ENCODE assay signal across 2 cellular contexts in genomic region chr19:37452500-37453245, GRCh38.
TF ChIP-seq lines count a peak whose summit lies in the region.

No MANE protein-coding gene starts in this region.

TF ChIP-seq in SK-N-SH treated with all-trans-retinoic acid at 6 μM for 48 hours, 23 proteins besides CTCF, POLR2A, EP300 and RAD21 (continued from another document):
- TF ChIP-seq TSHZ2 (CRISPR knock-in tag; IDR thresholded peaks at IDR 0.05) = no peak
- TF ChIP-seq PATZ1 (CRISPR knock-in tag; IDR thresholded peaks at IDR 0.05; ENCODE audit: borderline replicate concordance) = no peak

TF ChIP-seq in SK-N-SH, 30 proteins besides CTCF, POLR2A, EP300 and RAD21 (continued from another document):
- TF ChIP-seq PBX3 (IDR thresholded peaks at IDR 0.05) = no peak
- no peak for TF ChIP-seq YY1 (IDR thresholded peaks at IDR 0.05; ENCODE audit: low read depth)
- TF ChIP-seq MEF2A (IDR thresholded peaks at IDR 0.05; ENCODE audit: borderline replicate concordance, low read depth) = no peak
TF ChIP-seq in SK-N-SH: peak in this region for 0.
